Comparison of ENCODE assay signal across 8 cellular contexts in genomic region chr5:81856948-81857928, GRCh38.
DNase-seq lines count a peak whose midpoint lies in the region; ATAC-seq and TF ChIP-seq lines count a peak whose summit lies in the region.

No MANE protein-coding gene starts in this region.

- TF ChIP-seq CTCF in DOHH2 (IDR thresholded peaks at IDR 0.05; ENCODE audit: low read depth, low read length, poor library complexity, severe bottlenecking) (peak; percentile 65), LNCAP (IDR thresholded peaks at IDR 0.05) (peak; percentile 29; the same call in 1 of the 2 replicates), fibroblast of the aortic adventitia (IDR thresholded peaks at IDR 0.05; ENCODE audit: insufficient read depth, low read length) (peak; percentile 11)

- no peaks in the 10 kb centered on the region for H3K9me2 ChIP-seq in DOHH2 (replicated peaks; ENCODE audit: control insufficient read depth, low read length)

- H3K27me3 ChIP-seq in DOHH2 (ENCODE audit: control insufficient read depth, low read length) = no peaks in the 10 kb centered on the region

- H3K27ac ChIP-seq in DOHH2 (ENCODE audit: low read depth, low read length) = no peak overlapping the region

- no peaks in the 10 kb centered on the region for H3K36me3 ChIP-seq in DOHH2 (ENCODE audit: control insufficient read depth, low read length)

- no peaks in the 10 kb centered on the region for H3K9me3 ChIP-seq in DOHH2 (ENCODE audit: control insufficient read depth, insufficient read depth, low read length)

- H3F3A ChIP-seq in DOHH2 (ENCODE audit: control insufficient read depth, insufficient read depth) = peaks cover 7% of the 10 kb centered on the region

- H3K4me3 ChIP-seq in DOHH2 (ENCODE audit: low read length) (no peak overlapping the region), fibroblast of the aortic adventitia (ENCODE audit: low read depth, low read length) (no peak overlapping the region)

- peak; percentile 94 for ATAC-seq in SK-N-SH treated with all-trans-retinoic acid at 6 μM for 48 hours
- ATAC-seq in GM18517 (IDR thresholded peaks at IDR 0.05; ENCODE audit: unreplicated experiment) = no peak
- no peak for ATAC-seq in GM19328 (IDR thresholded peaks at IDR 0.05; ENCODE audit: unreplicated experiment)

- H3K79me2 ChIP-seq in DOHH2 (ENCODE audit: control insufficient read depth, low read length) = peaks cover 6% of the 10 kb centered on the region

- H3K4me2 ChIP-seq in DOHH2 (ENCODE audit: low read length) = peak overlapping the region; percentile 39

- DNase-seq in fibroblast of the aortic adventitia (ENCODE audit: low read depth) (no peak), nucleus accumbens (lab: John Stamatoyannopoulos, UW) (peak in 55 of 56 donors; percentile 17 to 90 (median 71)), NK-92 (lab: John Stamatoyannopoulos, UW; ENCODE audit: unreplicated experiment) (no peak)

- peaks cover 44% of the 10 kb centered on the region for H3K4me1 ChIP-seq in DOHH2 (ENCODE audit: control insufficient read depth, low read length)

- no peaks in the 10 kb centered on the region for H4K20me1 ChIP-seq in DOHH2 (ENCODE audit: control insufficient read depth, insufficient read depth, low read depth, low read length)

TF ChIP-seq in SK-N-SH treated with all-trans-retinoic acid at 6 μM for 48 hours, 23 proteins besides CTCF, POLR2A, EP300 and RAD21:
- TF ChIP-seq TCF4 (CRISPR knock-in tag; IDR thresholded peaks at IDR 0.05; ENCODE audit: borderline replicate concordance) = peak; percentile 30; the same call in 1 of the 2 replicates
- TF ChIP-seq ISL1 (CRISPR knock-in tag; IDR thresholded peaks at IDR 0.05) = peak; percentile 32; the same call in 1 of the 2 replicates
- TF ChIP-seq CSDC2 (CRISPR knock-in tag; IDR thresholded peaks at IDR 0.05) = no peak
- TF ChIP-seq ZNF8 (CRISPR knock-in tag; IDR thresholded peaks at IDR 0.05) = peak; percentile 29; the same call in 1 of the 2 replicates
- TF ChIP-seq TSHZ2 (CRISPR knock-in tag; IDR thresholded peaks at IDR 0.05) = peak; percentile 98
- TF ChIP-seq ZFP3 (CRISPR knock-in tag; IDR thresholded peaks at IDR 0.05) = 0 out of 2 replicates have a peak, but pooled peaks have one; percentile 30
- no peak for TF ChIP-seq PPARA (CRISPR knock-in tag; IDR thresholded peaks at IDR 0.05; ENCODE audit: borderline replicate concordance)
- no peak for TF ChIP-seq PATZ1 (CRISPR knock-in tag; IDR thresholded peaks at IDR 0.05; ENCODE audit: borderline replicate concordance)
- TF ChIP-seq ZNF565 (CRISPR knock-in tag; conservative IDR thresholded peaks at IDR 0.05; ENCODE audit: low read depth) = 0 out of 2 replicates have a peak, but pooled peaks have one; percentile 35

Comparison
In these comparisons a context has a peak if more than half of its experiments do, and no peak if none do; other contexts are left out.
1. CTCF ChIP-seq: peak in every context shown above with its lines; median percentile 65 in DOHH2; 29 in LNCAP; 11 in fibroblast of the aortic adventitia.
2. DNase-seq: peak in nucleus accumbens (55 of 56); none in fibroblast of the aortic adventitia (single experiment) and NK-92 (single experiment).